In the genomic region with DNA sequence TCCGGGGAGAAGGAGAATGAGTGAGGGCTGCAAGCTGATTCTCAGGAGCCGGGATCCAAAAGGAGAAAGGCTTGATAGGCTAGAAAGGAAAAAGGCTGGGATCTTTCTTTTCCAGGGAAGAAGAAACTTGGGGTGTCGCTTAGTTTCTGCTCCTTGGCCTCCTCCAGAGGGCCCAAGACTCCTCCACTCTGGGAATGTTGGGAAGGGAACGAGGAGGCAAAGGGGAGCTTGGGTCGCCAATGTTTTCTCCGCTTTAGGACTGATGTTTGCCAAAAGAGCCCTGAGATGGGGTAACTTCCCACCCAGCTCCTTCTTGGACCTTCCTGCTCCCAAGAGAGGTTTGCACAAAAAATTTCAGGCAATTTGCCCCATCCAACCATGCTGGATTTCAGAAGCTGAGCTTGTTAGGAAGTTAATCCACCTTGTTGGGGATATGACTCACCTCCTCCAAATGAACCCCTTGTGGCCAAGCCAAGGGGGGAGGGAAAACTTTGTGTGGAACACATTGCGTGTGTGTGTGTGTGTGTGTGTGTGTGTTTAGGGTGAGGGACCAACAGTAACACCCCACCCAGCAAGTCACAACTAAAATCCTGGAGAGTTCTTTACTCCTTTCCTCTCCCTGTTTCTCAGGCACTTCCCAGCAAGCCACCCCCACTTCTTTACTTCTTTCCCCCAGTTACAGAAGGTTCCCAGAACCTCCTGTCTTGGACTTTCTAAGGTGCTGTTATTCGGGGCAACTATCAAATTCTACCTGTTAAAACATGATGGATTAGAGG, we compare ENCODE assay signal across 11 cellular contexts. TPM values are rescaled to one million over a fixed set of nuclear protein-coding genes. Genes with fewer than 3 reads are reported as not detected.
A peak's percentile ranks its signal among the peaks of the same experiment; 100 is the strongest.
DNase-seq lines count a peak whose midpoint lies in the region; ATAC-seq and TF ChIP-seq lines count a peak whose summit lies in the region.
"Had no signal": no experiment of that assay in that cellular context is flagged by ENCODE, and none has a peak within 500 bp of the region (broad histone marks: within the 10 kb centered on the region; RNA-seq: fewer than 3 reads in every experiment).

No MANE protein-coding gene starts in this region.

- H3K4me3 ChIP-seq in epithelial cell of proximal tubule (ENCODE audit: low read depth, low read length) (peak overlapping the region; percentile 74), Karpas-422 (ENCODE audit: low read length) (no peak overlapping the region)
- H3K4me3 ChIP-seq: cardiac muscle cell had no signal

- no peaks in the 10 kb centered on the region for H4K20me1 ChIP-seq in Karpas-422 (ENCODE audit: insufficient read depth, low read depth, low read length)

- no peak overlapping the region for H3K27ac ChIP-seq in Karpas-422 (ENCODE audit: low read length)
- H3K27ac ChIP-seq: cardiac muscle cell had no signal

- DNase-seq in ACHN (peak; percentile 42), NCI-H226 (peak; percentile 97), epithelial cell of proximal tubule (ENCODE audit: low read depth) (no peak), omental fat pad (ENCODE audit: low spot score) (no peak), OCI-M1 (lab: John Stamatoyannopoulos, UW) (no peak), NCI-H82 (lab: John Stamatoyannopoulos, UW) (no peak), Karpas-422 (no peak)
- no peak for DNase-seq in activated T-cell treated with anti-CD3 and anti-CD28 coated beads, Interleukin-2, amount 50 U/mL, for 1 hour
- DNase-seq: activated CD8-positive, alpha-beta T cell treated with anti-CD3 and anti-CD28 coated beads for 36 hours; left ventricle myocardium superior had no signal

- H3K9me2 ChIP-seq in Karpas-422 (replicated peaks; ENCODE audit: insufficient read depth, low read length): no peaks in the 10 kb centered on the region

- no peaks in the 10 kb centered on the region; the same call in 1 of the 2 replicates for H3K36me3 ChIP-seq in Karpas-422 (ENCODE audit: insufficient read depth, low read length)
- H3K36me3 ChIP-seq: cardiac muscle cell had no signal

- H3K4me2 ChIP-seq in Karpas-422 (ENCODE audit: low read depth, low read length, poor library complexity, severe bottlenecking): no peak overlapping the region

- H3K79me2 ChIP-seq in Karpas-422 (ENCODE audit: low read length): no peaks in the 10 kb centered on the region

- no peaks in the 10 kb centered on the region for H3K27me3 ChIP-seq in Karpas-422 (ENCODE audit: low read length)

- in situ Hi-C loops in ACHN (cut with HindIII; ENCODE audit: low pct_ligation_motif_present, low pct_unique_long_range_greater_than_20kb, low sequenced_read_pairs): no loop called here

- peak; percentile 6 for TF ChIP-seq CTCF in epithelial cell of proximal tubule (conservative IDR thresholded peaks at IDR 0.05; ENCODE audit: low read depth, low read length)
- TF ChIP-seq CTCF in omental fat pad (IDR thresholded peaks at IDR 0.05): no peak

- no peaks in the 10 kb centered on the region for H3K4me1 ChIP-seq in Karpas-422 (ENCODE audit: low read length)

- no peaks in the 10 kb centered on the region for H3K9me3 ChIP-seq in Karpas-422 (ENCODE audit: low read length)

- peak; percentile 41 for ATAC-seq in omental fat pad (ENCODE audit: low FRiP score)
- ATAC-seq: activated CD8-positive, alpha-beta T cell treated with anti-CD3 and anti-CD28 coated beads for 36 hours; left ventricle myocardium superior had no signal

- H3K9ac ChIP-seq in Karpas-422 (ENCODE audit: low read length): no peak overlapping the region

- H2AFZ ChIP-seq in Karpas-422 (ENCODE audit: low read length): no peak overlapping the region

RNA-seq across cellular contexts. Expression of a gene that starts 8.7 kb away (rescaled TPM):
- total RNA-seq in epithelial cell of proximal tubule (0.69 and 2.0 TPM in 2 replicates), omental fat pad (1 to 10 TPM; 1.1 to 3.5 (median 1.5) TPM)
- total RNA-seq in Karpas-422 (2014; rRNA removed; shearing (Covaris generic); ENCODE audit: low replicate concordance): 0.41 and 0.47 TPM in 2 replicates
- total RNA-seq: activated CD8-positive, alpha-beta T cell treated with anti-CD3 and anti-CD28 coated beads for 36 hours had no signal

RNA-seq across cellular contexts. Expression of a gene that starts 15.4 kb away (rescaled TPM):
- total RNA-seq in epithelial cell of proximal tubule (5.7 and 7.1 TPM in 2 replicates), omental fat pad (under 1 TPM; 0.56 to 0.84 (median 0.77) TPM)
- 4.1 and 4.4 TPM in 2 replicates for total RNA-seq in Karpas-422 (2014; rRNA removed; shearing (Covaris generic); ENCODE audit: low replicate concordance)
- total RNA-seq: left ventricle myocardium superior had no signal

RNA-seq across cellular contexts. Expression of a gene that starts 19.4 kb away (rescaled TPM):
- total RNA-seq in epithelial cell of proximal tubule (9.2 and 14.6 TPM in 2 replicates), omental fat pad (1 to 10 TPM; 1.6 to 5.7 (median 3.1) TPM)
- 0.79 TPM in 1 of 2 replicates, not detected in the other for total RNA-seq in Karpas-422 (2014; rRNA removed; shearing (Covaris generic); ENCODE audit: low replicate concordance)
- total RNA-seq: cardiac muscle cell had no signal

RNA-seq across cellular contexts. Expression of a gene that starts 32.3 kb away (rescaled TPM):
- total RNA-seq in epithelial cell of proximal tubule (20.1 and 47.6 TPM in 2 replicates), omental fat pad (10 to 100 TPM; 10.4 to 39.4 (median 26.5) TPM)
- 3.6 and 4.1 TPM in 2 replicates for total RNA-seq in Karpas-422 (2014; rRNA removed; shearing (Covaris generic); ENCODE audit: low replicate concordance)
- total RNA-seq: activated CD8-positive, alpha-beta T cell treated with anti-CD3 and anti-CD28 coated beads for 36 hours; cardiac muscle cell; left ventricle myocardium superior had no signal

RNA-seq across cellular contexts. Expression of a gene that starts 36.4 kb away (rescaled TPM):
- total RNA-seq in epithelial cell of proximal tubule (5.7 and 11.8 TPM in 2 replicates), omental fat pad (10 to 100 TPM in 1 of 4 donors, 1 to 10 TPM in 3; 1.1 to 13.1 (median 6.4) TPM)
- 3.4 and 8.4 TPM in 2 replicates for total RNA-seq in Karpas-422 (2014; rRNA removed; shearing (Covaris generic); ENCODE audit: low replicate concordance)
- total RNA-seq: activated CD8-positive, alpha-beta T cell treated with anti-CD3 and anti-CD28 coated beads for 36 hours; cardiac muscle cell; left ventricle myocardium superior had no signal

Comparison
In these comparisons a context has a peak if more than half of its experiments do, and no peak if none do; other contexts are left out.
1. DNase-seq: peak in ACHN (single experiment) and NCI-H226 (single experiment); none in epithelial cell of proximal tubule (single experiment), omental fat pad (single experiment), activated T-cell treated with anti-CD3 and anti-CD28 coated beads, Interleukin-2, amount 50 U/mL, for 1 hour (single experiment), OCI-M1 (single experiment), NCI-H82 (single experiment) and Karpas-422 (single experiment).